In genomic region chr22:46969491-46969890, GRCh38 we compare ENCODE assay signal across 11 cellular contexts.
DNase-seq lines count a peak whose midpoint lies in the region; ATAC-seq and TF ChIP-seq lines count a peak whose summit lies in the region.
"Had no signal": no experiment of that assay in that cellular context is flagged by ENCODE, and none has a peak within 500 bp of the region (broad histone marks: within the 10 kb centered on the region; RNA-seq: fewer than 3 reads in every experiment).

No MANE protein-coding gene starts in this region.

- peaks cover 33% of the 10 kb centered on the region for H3K4me1 Mint-ChIP-seq in activated B cell treated with CpG ODN at 0.5 μM for 24 hours

- TF ChIP-seq CTCF in activated B cell treated with CpG ODN at 0.5 μM for 24 hours (IDR thresholded peaks at IDR 0.05) = no peak

- POLR2A ChIA-PET in activated B cell treated with CpG ODN at 0.5 μM for 24 hours (lab: Charles Lee) = no interaction called here

- CTCF ChIA-PET in activated B cell treated with CpG ODN at 0.5 μM for 24 hours (lab: Charles Lee) = no interaction called here

- peak; percentile 66 to 79 for DNase-seq in activated CD4-positive, alpha-beta T cell treated with anti-CD3 and anti-CD28 coated beads, Interleukin-2, amount 50 U/mL, for 48 hours
- DNase-seq in activated CD4-positive, alpha-beta T cell treated with anti-CD3 and anti-CD28 coated beads, Interleukin-2, amount 50 U/mL, for 4 hours = no peak
- peak; percentile 34 for DNase-seq in activated B cell treated with CpG ODN at 0.5 μM for 24 hours
- DNase-seq in stimulated activated CD8-positive, alpha-beta memory T cell treated with anti-CD3 and anti-CD28 coated beads, Interleukin-7, amount 100 ng/mL, for 24 hours (ENCODE audit: low read depth) = peak; percentile 9
- DNase-seq in left cardiac atrium = no peak
- no peak for DNase-seq in cortex of kidney (lab: John Stamatoyannopoulos, UW)
- DNase-seq in NCI-H1092 (lab: John Stamatoyannopoulos, UW) = no peak
- DNase-seq: ACHN, NCI-H1694 treated with DMSO at 0.1 percent for 48 hours, T-helper 9 cell had no signal

- no peak overlapping the region for H3K4me3 Mint-ChIP-seq in activated B cell treated with CpG ODN at 0.5 μM for 24 hours

- no peaks in the 10 kb centered on the region for H3K27me3 Mint-ChIP-seq in activated B cell treated with CpG ODN at 0.5 μM for 24 hours

- peak; percentile 84 for ATAC-seq in HG02610 (IDR thresholded peaks at IDR 0.05; ENCODE audit: unreplicated experiment)
- peak; percentile 93 for ATAC-seq in activated B cell treated with CpG ODN at 0.5 μM for 24 hours (ENCODE audit: low read depth)
- ATAC-seq in left cardiac atrium = no peak

- peak overlapping the region; percentile 39 for H3K27ac Mint-ChIP-seq in activated B cell treated with CpG ODN at 0.5 μM for 24 hours

- intact Hi-C loops in activated B cell treated with CpG ODN at 0.5 μM for 24 hours (cut with micrococcal nuclease) = loop anchor here (2.0 to 5.0 kb wide), 2 partner anchors 27 to 232 kb away; partner anchors contain the start of gene CERK
- intact Hi-C loops in left cardiac atrium (cut with DNase I) = no loop called here

- H3K9me3 Mint-ChIP-seq in activated B cell treated with CpG ODN at 0.5 μM for 24 hours = no peaks in the 10 kb centered on the region

- peaks cover 50% of the 10 kb centered on the region for H3K36me3 Mint-ChIP-seq in activated B cell treated with CpG ODN at 0.5 μM for 24 hours (ENCODE audit: low read depth)

Comparison
In these comparisons a context has a peak if more than half of its experiments do, and no peak if none do; other contexts are left out.
1. DNase-seq: peak in activated CD4-positive, alpha-beta T cell treated with anti-CD3 and anti-CD28 coated beads, Interleukin-2, amount 50 U/mL, for 48 hours (2 of 2), activated B cell treated with CpG ODN at 0.5 μM for 24 hours (single experiment) and stimulated activated CD8-positive, alpha-beta memory T cell treated with anti-CD3 and anti-CD28 coated beads, Interleukin-7, amount 100 ng/mL, for 24 hours (single experiment); none in activated CD4-positive, alpha-beta T cell treated with anti-CD3 and anti-CD28 coated beads, Interleukin-2, amount 50 U/mL, for 4 hours (0 of 2), left cardiac atrium (single experiment), cortex of kidney (single experiment) and NCI-H1092 (single experiment).
2. ATAC-seq: peak in HG02610 (single experiment) and activated B cell treated with CpG ODN at 0.5 μM for 24 hours (single experiment); none in left cardiac atrium (0 of 2).